In the genomic region with DNA sequence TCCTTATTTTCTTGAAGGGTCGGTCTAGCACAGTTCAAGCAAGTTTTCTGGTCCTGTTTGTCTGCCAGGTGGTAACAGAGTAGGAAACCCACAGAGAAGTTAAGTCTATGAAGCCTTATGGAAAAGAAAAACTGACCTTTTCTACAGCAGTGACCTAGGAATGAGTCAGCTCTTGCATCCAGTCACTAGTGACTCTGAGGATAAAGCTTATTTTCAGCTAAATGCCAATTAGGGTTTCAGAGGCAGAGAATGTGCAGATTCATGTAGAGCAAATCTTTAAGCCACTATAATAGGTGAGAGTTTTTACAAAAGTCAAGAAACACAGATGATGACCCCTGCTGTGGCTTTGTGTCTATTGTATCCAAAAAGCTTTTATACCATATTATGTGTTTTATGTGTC, we compare ENCODE assay signal across 10 cellular contexts.
A peak's percentile ranks its signal among the peaks of the same experiment; 100 is the strongest.
DNase-seq lines count a peak whose midpoint lies in the region; TF ChIP-seq lines count a peak whose summit lies in the region.
"Had no signal": no experiment of that assay in that cellular context is flagged by ENCODE, and none has a peak within 500 bp of the region (broad histone marks: within the 10 kb centered on the region; RNA-seq: fewer than 3 reads in every experiment).

No MANE protein-coding gene starts in this region.

- no peak overlapping the region for H3K9ac ChIP-seq in colonic mucosa (ENCODE audit: low read depth in 2 of 2, low read length in 2 of 2)

- DNase-seq in GM04503 (ENCODE audit: low read depth) (peak; percentile 21), NCI-H2227 treated with DMSO at 0.1 percent for 48 hours (lab: John Stamatoyannopoulos, UW) (peak; percentile 81), epithelial cell of proximal tubule (ENCODE audit: low read depth) (peak; percentile 30), renal cortical epithelial cell (ENCODE audit: low read depth) (peak; percentile 84), anterior cingulate cortex (lab: John Stamatoyannopoulos, UW) (no peak), colonic mucosa (no peak), T1000 (lab: John Stamatoyannopoulos, UW) (no peak)
- DNase-seq in stimulated activated naive CD4-positive, alpha-beta T cell (lab: John Stamatoyannopoulos, UW), result no peak
- DNase-seq: NCI-H187, T-helper 1 cell had no signal

- H3K9me3 ChIP-seq in colonic mucosa, result no peaks in the 10 kb centered on the region

- no peaks in the 10 kb centered on the region for H3K27me3 ChIP-seq in colonic mucosa

- TF ChIP-seq CTCF in epithelial cell of proximal tubule (conservative IDR thresholded peaks at IDR 0.05; ENCODE audit: low read depth, low read length), result no peak
- no peak for TF ChIP-seq CTCF in colonic mucosa (IDR thresholded peaks at IDR 0.05)

- H3K4me1 ChIP-seq in colonic mucosa, result no peaks in the 10 kb centered on the region

- H3K4me3 ChIP-seq in epithelial cell of proximal tubule (ENCODE audit: low read depth, low read length), result no peak overlapping the region
- H3K4me3 ChIP-seq in colonic mucosa, result no peak overlapping the region

- no peaks in the 10 kb centered on the region for H3K36me3 ChIP-seq in colonic mucosa

- intact Hi-C loops in colonic mucosa (cut with DNase I), result no loop called here

- H3K27ac ChIP-seq in colonic mucosa, result no peak overlapping the region

Comparison
In these comparisons a context has a peak if more than half of its experiments do, and no peak if none do; other contexts are left out.
1. DNase-seq: peak in GM04503 (single experiment), NCI-H2227 treated with DMSO at 0.1 percent for 48 hours (single experiment), epithelial cell of proximal tubule (single experiment) and renal cortical epithelial cell (single experiment); none in anterior cingulate cortex (0 of 58), stimulated activated naive CD4-positive, alpha-beta T cell (0 of 6), colonic mucosa (single experiment) and T1000 (single experiment).